19 cellular contexts compared by ENCODE assay signal in the genomic region with DNA sequence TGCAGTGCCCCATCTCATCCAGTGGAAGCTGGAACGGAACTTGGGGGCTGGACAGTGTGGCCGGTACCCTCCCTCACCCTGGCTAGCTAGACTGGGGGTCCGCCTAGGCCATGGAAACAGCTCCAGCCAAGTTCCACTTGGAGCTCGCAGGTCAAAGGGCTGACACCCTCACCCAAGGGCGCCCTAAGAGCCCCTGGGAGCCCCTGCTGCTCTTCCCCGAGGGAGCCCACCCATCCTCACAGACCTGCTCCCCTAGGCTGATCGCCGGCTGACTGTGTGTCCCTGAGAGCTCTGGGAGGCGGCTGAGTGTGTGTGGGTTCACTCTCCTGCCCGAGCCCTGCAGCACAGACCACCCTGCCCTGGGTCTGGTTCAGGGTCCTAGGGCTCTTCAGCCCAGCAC.
DNase-seq lines count a peak whose midpoint lies in the region; ATAC-seq and TF ChIP-seq lines count a peak whose summit lies in the region.
"Had no signal": no experiment of that assay in that cellular context is flagged by ENCODE, and none has a peak within 500 bp of the region (broad histone marks: within the 10 kb centered on the region; RNA-seq: fewer than 3 reads in every experiment).

No MANE protein-coding gene starts in this region.

- WGBS in right cardiac atrium: 83% methylated on average over 10 of the region's 10 CpGs
- WGBS in tibial nerve, 2 donors: 80% methylated on average over 4 of the region's 10 CpGs; no CpG with 5 or more reads in 1 of the 2 donors

- TF ChIP-seq CTCF in progenitor cell of endocrine pancreas (IDR thresholded peaks at IDR 0.05; ENCODE audit: unreplicated experiment) (no peak), tibial nerve (IDR thresholded peaks at IDR 0.05) (no peak)

- H3K27ac ChIP-seq in right cardiac atrium (ENCODE audit: low read length): peak overlapping the region; percentile 96
- H3K27ac ChIP-seq in tibial nerve: peak overlapping the region; percentile 57 to 91 (median 80)
- H3K27ac ChIP-seq: 22Rv1 had no signal

- H3K27me3 ChIP-seq in right cardiac atrium (ENCODE audit: control insufficient read depth, insufficient read depth): no peaks in the 10 kb centered on the region
- H3K27me3 ChIP-seq in tibial nerve: no peaks in the 10 kb centered on the region
- H3K27me3 ChIP-seq: right lobe of liver had no signal

- H3K36me3 ChIP-seq in tibial nerve: no peaks in the 10 kb centered on the region
- H3K36me3 ChIP-seq: right lobe of liver had no signal

- no peak overlapping the region for H3K27ac Mint-ChIP-seq in activated CD4-positive, alpha-beta T cell treated with anti-CD3 and anti-CD28 coated beads, Interleukin-2, amount 10 ng/mL, durations not matched to agents 24 days and 14 days
- no peak overlapping the region for H3K27ac Mint-ChIP-seq in progenitor cell of endocrine pancreas
- H3K27ac Mint-ChIP-seq: activated CD4-positive, alpha-beta memory T cell treated with anti-CD3 and anti-CD28 coated beads for 36 hours; stimulated activated naive B cell treated with anti-CD40 and anti-IgM and Interleukin-4, amounts not matched to agents 10 μg/mL and 1 μg/mL and 100 μg/mL, for 72 hours had no signal

- peak; percentile 1 for ATAC-seq in right cardiac atrium
- no peak for ATAC-seq in HG03108 (IDR thresholded peaks at IDR 0.05; ENCODE audit: unreplicated experiment)
- ATAC-seq in HG02798 (IDR thresholded peaks at IDR 0.05; ENCODE audit: poor library complexity, unreplicated experiment): no peak
- ATAC-seq: activated T-cell treated with anti-CD3 and anti-CD28 coated beads, Interleukin-2, amount 50 U/mL, for 4 hours; stimulated activated naive B cell treated with anti-CD40 and anti-IgM and Interleukin-4, amounts not matched to agents 10 μg/mL and 1 μg/mL and 100 μg/mL, for 72 hours had no signal

- H3K4me1 ChIP-seq in right cardiac atrium (ENCODE audit: control insufficient read depth, insufficient read depth, low read length): peaks cover 9% of the 10 kb centered on the region
- peaks cover 0 to 20% (median 5%) of the 10 kb centered on the region in 4 donors for H3K4me1 ChIP-seq in tibial nerve
- H3K4me1 ChIP-seq: right lobe of liver had no signal

- TF ChIP-seq POLR2A in tibial nerve (IDR thresholded peaks at IDR 0.05): no peak

- no peak overlapping the region for H3K4me3 Mint-ChIP-seq in activated CD4-positive, alpha-beta T cell treated with anti-CD3 and anti-CD28 coated beads, Interleukin-2, amount 10 ng/mL, durations not matched to agents 24 days and 14 days
- H3K4me3 Mint-ChIP-seq in progenitor cell of endocrine pancreas (ENCODE audit: low read depth): no peak overlapping the region
- H3K4me3 Mint-ChIP-seq: activated CD4-positive, alpha-beta memory T cell treated with anti-CD3 and anti-CD28 coated beads for 36 hours; activated T-cell treated with anti-CD3 and anti-CD28 coated beads, Interleukin-2, amount 50 U/mL, for 4 hours; H9; stimulated activated naive B cell treated with anti-CD40 and anti-IgM and Interleukin-4, amounts not matched to agents 10 μg/mL and 1 μg/mL and 100 μg/mL, for 72 hours had no signal

- H3K4me1 Mint-ChIP-seq in activated CD4-positive, alpha-beta T cell treated with anti-CD3 and anti-CD28 coated beads, Interleukin-2, amount 10 ng/mL, durations not matched to agents 24 days and 14 days: no peaks in the 10 kb centered on the region
- H3K4me1 Mint-ChIP-seq in progenitor cell of endocrine pancreas (ENCODE audit: low read depth): peaks cover 13% of the 10 kb centered on the region
- H3K4me1 Mint-ChIP-seq: stimulated activated naive B cell treated with anti-CD40 and anti-IgM and Interleukin-4, amounts not matched to agents 10 μg/mL and 1 μg/mL and 100 μg/mL, for 72 hours had no signal

- H3K9me3 Mint-ChIP-seq in activated CD4-positive, alpha-beta T cell treated with anti-CD3 and anti-CD28 coated beads, Interleukin-2, amount 10 ng/mL, durations not matched to agents 24 days and 14 days: peaks cover 12% of the 10 kb centered on the region
- peaks cover 17% of the 10 kb centered on the region for H3K9me3 Mint-ChIP-seq in progenitor cell of endocrine pancreas (ENCODE audit: low read depth)

- no peak overlapping the region for H3K4me3 ChIP-seq in right cardiac atrium (ENCODE audit: low read length)
- no peak overlapping the region for H3K4me3 ChIP-seq in tibial nerve
- H3K4me3 ChIP-seq: right lobe of liver had no signal

- DNase-seq in activated CD4-positive, alpha-beta T cell treated with anti-CD3 and anti-CD28 coated beads, Interleukin-2, amount 10 ng/mL, durations not matched to agents 24 days and 14 days: peak; percentile 44
- no peak for DNase-seq in activated CD4-positive, alpha-beta T cell treated with anti-CD3 and anti-CD28 coated beads, Interleukin-2, amount 50 U/mL, for 48 hours
- DNase-seq in right cardiac atrium: peak in 1 of 3 donors; percentile 28
- peak; percentile 7 for DNase-seq in progenitor cell of endocrine pancreas (ENCODE audit: low spot score, unreplicated experiment)
- no peak for DNase-seq in tibial nerve (ENCODE audit: low spot score in 2 of 2)
- no peak for DNase-seq in GF-D8 (lab: John Stamatoyannopoulos, UW)
- DNase-seq: activated CD4-positive, alpha-beta memory T cell treated with anti-CD3 and anti-CD28 coated beads for 36 hours; activated naive CD4-positive, alpha-beta T cell treated with Interleukin-2 at 50 U/mL for 16 hours; activated T-cell treated with anti-CD3 and anti-CD28 coated beads, Interleukin-2, amount 50 U/mL, for 4 hours; COR-L47; NCI-H510A; NK-92 treated with Interleukin-12 subunit alpha and Interleukin-12 subunit beta, amount 100 ng/mL, for 24 hours; stimulated activated naive B cell treated with anti-CD40 and anti-IgM and Interleukin-4, amounts not matched to agents 10 μg/mL and 1 μg/mL and 100 μg/mL, for 72 hours had no signal

- H3K9me3 ChIP-seq in right cardiac atrium (ENCODE audit: control insufficient read depth, low read length) (peaks cover 1% of the 10 kb centered on the region), tibial nerve (peaks cover 0 to 15% (median 0%) of the 10 kb centered on the region in 4 donors)
- H3K9me3 ChIP-seq: right lobe of liver, SK-N-SH had no signal

- H3K27me3 Mint-ChIP-seq in activated CD4-positive, alpha-beta T cell treated with anti-CD3 and anti-CD28 coated beads, Interleukin-2, amount 10 ng/mL, durations not matched to agents 24 days and 14 days: no peaks in the 10 kb centered on the region
- H3K27me3 Mint-ChIP-seq in progenitor cell of endocrine pancreas: peaks cover under 1% of the 10 kb centered on the region

- H3K36me3 Mint-ChIP-seq in activated CD4-positive, alpha-beta T cell treated with anti-CD3 and anti-CD28 coated beads, Interleukin-2, amount 10 ng/mL, durations not matched to agents 24 days and 14 days (ENCODE audit: low read depth): no peaks in the 10 kb centered on the region
- peaks cover 5% of the 10 kb centered on the region for H3K36me3 Mint-ChIP-seq in progenitor cell of endocrine pancreas (ENCODE audit: insufficient read depth)
- H3K36me3 Mint-ChIP-seq: activated CD4-positive, alpha-beta memory T cell treated with anti-CD3 and anti-CD28 coated beads for 36 hours had no signal

- intact Hi-C loops in activated CD4-positive, alpha-beta T cell treated with anti-CD3 and anti-CD28 coated beads, Interleukin-2, amount 10 ng/mL, durations not matched to agents 24 days and 14 days (cut with micrococcal nuclease): no loop called here
- intact Hi-C loops in right cardiac atrium (cut with DNase I): no loop called here

- no peak for TF ChIP-seq EP300 in tibial nerve (IDR thresholded peaks at IDR 0.05)

Comparison
In these comparisons a context has a peak if more than half of its experiments do, and no peak if none do; other contexts are left out.
1. DNase-seq: peak in activated CD4-positive, alpha-beta T cell treated with anti-CD3 and anti-CD28 coated beads, Interleukin-2, amount 10 ng/mL, durations not matched to agents 24 days and 14 days (single experiment) and progenitor cell of endocrine pancreas (single experiment); none in activated CD4-positive, alpha-beta T cell treated with anti-CD3 and anti-CD28 coated beads, Interleukin-2, amount 50 U/mL, for 48 hours (0 of 2), tibial nerve (0 of 2) and GF-D8 (single experiment).
2. ATAC-seq: peak in right cardiac atrium (2 of 2); none in HG03108 (single experiment) and HG02798 (single experiment).